In the genomic region with DNA sequence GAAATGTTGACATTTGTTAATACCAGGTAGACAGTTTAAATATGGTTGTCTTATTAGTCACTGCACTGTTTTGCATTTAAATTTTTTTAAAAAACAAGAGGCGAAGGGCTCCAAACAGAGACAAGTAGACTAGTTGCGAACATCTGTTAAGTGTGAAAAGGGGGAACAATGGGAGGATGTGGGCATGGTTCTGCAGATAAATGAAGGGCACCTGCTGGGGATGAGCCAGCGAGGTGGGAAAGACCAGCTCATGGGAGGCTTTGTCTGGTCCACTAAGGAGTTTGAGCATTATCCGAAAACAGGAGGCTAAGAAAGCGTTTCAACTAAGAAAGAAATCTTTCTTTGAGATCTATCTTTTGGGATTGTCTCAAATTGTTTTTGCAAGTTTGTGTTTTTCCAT, we compare ENCODE assay signal across 35 cellular contexts.
"Had no signal": no experiment of that assay in that cellular context is flagged by ENCODE, and none has a peak within 500 bp of the region (broad histone marks: within the 10 kb centered on the region; RNA-seq: fewer than 3 reads in every experiment).

No MANE protein-coding gene starts in this region.

- H3K9me3 ChIP-seq: adrenal gland, body of pancreas, colonic mucosa, esophagus muscularis mucosa, gastrocnemius medialis, heart right ventricle had no signal

- H3K4me3 Mint-ChIP-seq: activated CD4-positive, alpha-beta memory T cell treated with anti-CD3 and anti-CD28 coated beads for 36 hours; activated CD4-positive, alpha-beta T cell treated with anti-CD3 and anti-CD28 coated beads for 36 hours; activated CD4-positive, alpha-beta T cell treated with anti-CD3 and anti-CD28 coated beads, Interleukin-2, amount 10 ng/mL, durations not matched to agents 24 days and 14 days; activated CD8-positive, alpha-beta memory T cell treated with anti-CD3 and anti-CD28 coated beads, Interleukin-2, amount 10 ng/mL, durations not matched to agents 7 days and 5 days; activated CD8-positive, alpha-beta T cell treated with anti-CD3 and anti-CD28 coated beads, Interleukin-2, amount 10 ng/mL, durations not matched to agents 7 days and 5 days; activated naive CD4-positive, alpha-beta T cell treated with anti-CD3 and anti-CD28 coated beads for 36 hours; activated naive CD4-positive, alpha-beta T cell treated with anti-CD3 and anti-CD28 coated beads, Interleukin-2, amount 50 U/mL, for 24 hours; activated naive CD8-positive, alpha-beta T cell treated with anti-CD3 and anti-CD28 coated beads for 36 hours; activated naive CD8-positive, alpha-beta T cell treated with anti-CD3 and anti-CD28 coated beads, Interleukin-2, amount 50 U/mL, for 24 hours; activated T-helper 1 cell treated with anti-CD3 and anti-CD28 coated beads, Interleukin-12 subunit alpha, Interleukin-12 subunit beta, Interleukin-2, Interleukin-4 antibody, amounts not matched to agents 30 ng/mL and 10 ng/mL and 1 ng/mL, durations not matched to agents 14 hours and 24 hours and 36 hours; dendritic cell treated with granulocyte-macrophage colony-stimulating factor and Interleukin-4, amounts not matched to agents 40 ng/mL and 50 ng/mL, for 4 days; T-helper 17 cell; T-helper 2 cell treated with Interferon-gamma antibody and Interleukin-4, amounts not matched to agents 5 μg/mL and 100 μg/mL, for 36 hours had no signal

- H3K27ac ChIP-seq: adrenal gland, body of pancreas, colonic mucosa, dorsolateral prefrontal cortex, esophagus muscularis mucosa, foreskin keratinocyte, gastrocnemius medialis, heart right ventricle had no signal

- H3K4me1 ChIP-seq: body of pancreas, colonic mucosa, foreskin keratinocyte, gastrocnemius medialis had no signal

- H3K27me3 Mint-ChIP-seq: activated CD4-positive, alpha-beta memory T cell treated with anti-CD3 and anti-CD28 coated beads for 36 hours; activated naive CD4-positive, alpha-beta T cell treated with anti-CD3 and anti-CD28 coated beads, Interleukin-2, amount 50 U/mL, for 24 hours; activated naive CD8-positive, alpha-beta T cell treated with anti-CD3 and anti-CD28 coated beads for 36 hours; activated naive CD8-positive, alpha-beta T cell treated with anti-CD3 and anti-CD28 coated beads, Interleukin-2, amount 50 U/mL, for 24 hours; dendritic cell treated with granulocyte-macrophage colony-stimulating factor and Interleukin-4, amounts not matched to agents 40 ng/mL and 50 ng/mL, for 4 days; T-helper 17 cell had no signal

- H3K36me3 Mint-ChIP-seq: activated CD4-positive, alpha-beta memory T cell treated with anti-CD3 and anti-CD28 coated beads for 36 hours; activated CD8-positive, alpha-beta memory T cell treated with anti-CD3 and anti-CD28 coated beads, Interleukin-2, amount 10 ng/mL, durations not matched to agents 7 days and 5 days; activated naive CD4-positive, alpha-beta T cell treated with anti-CD3 and anti-CD28 coated beads, Interleukin-2, amount 50 U/mL, for 24 hours; activated naive CD8-positive, alpha-beta T cell treated with anti-CD3 and anti-CD28 coated beads for 36 hours had no signal

- ATAC-seq: activated CD4-positive, alpha-beta T cell treated with anti-CD3 and anti-CD28 coated beads for 36 hours; activated CD8-positive, alpha-beta memory T cell treated with anti-CD3 and anti-CD28 coated beads, Interleukin-2, amount 10 ng/mL, durations not matched to agents 7 days and 5 days; activated CD8-positive, alpha-beta T cell treated with anti-CD3 and anti-CD28 coated beads, Interleukin-2, amount 10 ng/mL, durations not matched to agents 7 days and 5 days; activated naive CD8-positive, alpha-beta T cell treated with anti-CD3 and anti-CD28 coated beads, Interleukin-2, amount 50 U/mL, for 24 hours; body of pancreas; foreskin keratinocyte; gastrocnemius medialis; heart right ventricle; T-helper 17 cell had no signal

- H3K27me3 ChIP-seq: adrenal gland, body of pancreas, colonic mucosa, dorsolateral prefrontal cortex, esophagus muscularis mucosa, foreskin keratinocyte, gastrocnemius medialis, heart right ventricle had no signal

- H3K36me3 ChIP-seq: adrenal gland, colonic mucosa, gastrocnemius medialis had no signal

- H3K9me3 Mint-ChIP-seq: activated CD4-positive, alpha-beta memory T cell treated with anti-CD3 and anti-CD28 coated beads for 36 hours; activated CD4-positive, alpha-beta T cell treated with anti-CD3 and anti-CD28 coated beads, Interleukin-2, amount 10 ng/mL, durations not matched to agents 24 days and 14 days; activated naive CD4-positive, alpha-beta T cell treated with anti-CD3 and anti-CD28 coated beads for 36 hours; activated naive CD4-positive, alpha-beta T cell treated with anti-CD3 and anti-CD28 coated beads, Interleukin-2, amount 50 U/mL, for 24 hours; activated naive CD8-positive, alpha-beta T cell treated with anti-CD3 and anti-CD28 coated beads for 36 hours; activated naive CD8-positive, alpha-beta T cell treated with anti-CD3 and anti-CD28 coated beads, Interleukin-2, amount 50 U/mL, for 24 hours; activated T-helper 1 cell treated with anti-CD3 and anti-CD28 coated beads, Interleukin-12 subunit alpha, Interleukin-12 subunit beta, Interleukin-2, Interleukin-4 antibody, amounts not matched to agents 30 ng/mL and 10 ng/mL and 1 ng/mL, durations not matched to agents 14 hours and 24 hours and 36 hours; activated T-helper 2 cell treated with anti-CD3 and anti-CD28 coated beads, Interferon-gamma antibody, Interleukin-2, Interleukin-4, amounts not matched to agents 10 μg/mL and 5 μg/mL and 100 μg/mL, durations not matched to agents 14 hours and 24 hours and 36 hours; T-helper 2 cell treated with Interferon-gamma antibody and Interleukin-4, amounts not matched to agents 5 μg/mL and 100 μg/mL, for 36 hours had no signal

- DNase-seq: activated CD4-positive, alpha-beta memory T cell treated with anti-CD3 and anti-CD28 coated beads for 36 hours; activated CD4-positive, alpha-beta T cell treated with anti-CD3 and anti-CD28 coated beads for 36 hours; activated CD4-positive, alpha-beta T cell treated with anti-CD3 and anti-CD28 coated beads, Interleukin-2, amount 10 ng/mL, durations not matched to agents 24 days and 14 days; activated CD4-positive, CD25-positive, alpha-beta regulatory T cell; activated CD4-positive, CD25-positive, alpha-beta regulatory T cell treated with anti-CD3 and anti-CD28 coated beads, Interleukin-2, amount 50 U/mL, for 72 hours; activated CD8-positive, alpha-beta memory T cell treated with anti-CD3 and anti-CD28 coated beads, Interleukin-2, amount 10 ng/mL, durations not matched to agents 7 days and 5 days; activated CD8-positive, alpha-beta memory T cell treated with anti-CD3 and anti-CD28 coated beads, Interleukin-2, amount 50 U/mL, for 4 hours; activated CD8-positive, alpha-beta T cell treated with anti-CD3 and anti-CD28 coated beads, Interleukin-2, amount 10 ng/mL, durations not matched to agents 7 days and 5 days; activated effector memory CD4-positive, alpha-beta T cell treated with anti-CD3 and anti-CD28 coated beads, Interleukin-2, amount 50 U/mL, for 16 hours; activated naive CD4-positive, alpha-beta T cell treated with anti-CD3 and anti-CD28 coated beads for 36 hours; activated naive CD8-positive, alpha-beta T cell treated with anti-CD3 and anti-CD28 coated beads for 36 hours; activated naive CD8-positive, alpha-beta T cell treated with anti-CD3 and anti-CD28 coated beads, Interleukin-2, amount 50 U/mL, for 24 hours; activated T-cell treated with anti-CD3 and anti-CD28 coated beads, Interleukin-2, amount 50 U/mL, for 1 hour; activated T-cell treated with anti-CD3 and anti-CD28 coated beads, Interleukin-2, amount 50 U/mL, for 48 hours; adrenal gland; amygdala; aorta; body of pancreas; caudate nucleus; colonic mucosa; dorsolateral prefrontal cortex; effector memory CD4-positive, alpha-beta T cell; erythroblast; foreskin keratinocyte; gastrocnemius medialis; glutamatergic neuron; heart right ventricle; T-helper 1 cell; T-helper 17 cell had no signal

- H3K27ac Mint-ChIP-seq: activated CD4-positive, alpha-beta memory T cell treated with anti-CD3 and anti-CD28 coated beads for 36 hours; activated CD4-positive, alpha-beta T cell treated with anti-CD3 and anti-CD28 coated beads for 36 hours; activated CD4-positive, alpha-beta T cell treated with anti-CD3 and anti-CD28 coated beads, Interleukin-2, amount 10 ng/mL, durations not matched to agents 24 days and 14 days; activated CD8-positive, alpha-beta memory T cell treated with anti-CD3 and anti-CD28 coated beads, Interleukin-2, amount 10 ng/mL, durations not matched to agents 7 days and 5 days; activated CD8-positive, alpha-beta T cell treated with anti-CD3 and anti-CD28 coated beads, Interleukin-2, amount 10 ng/mL, durations not matched to agents 7 days and 5 days; activated naive CD4-positive, alpha-beta T cell treated with anti-CD3 and anti-CD28 coated beads for 36 hours; activated naive CD4-positive, alpha-beta T cell treated with anti-CD3 and anti-CD28 coated beads, Interleukin-2, amount 50 U/mL, for 24 hours; activated naive CD8-positive, alpha-beta T cell treated with anti-CD3 and anti-CD28 coated beads for 36 hours; activated naive CD8-positive, alpha-beta T cell treated with anti-CD3 and anti-CD28 coated beads, Interleukin-2, amount 50 U/mL, for 24 hours; activated T-helper 1 cell treated with anti-CD3 and anti-CD28 coated beads, Interleukin-12 subunit alpha, Interleukin-12 subunit beta, Interleukin-2, Interleukin-4 antibody, amounts not matched to agents 30 ng/mL and 10 ng/mL and 1 ng/mL, durations not matched to agents 14 hours and 24 hours and 36 hours; activated T-helper 2 cell treated with anti-CD3 and anti-CD28 coated beads, Interferon-gamma antibody, Interleukin-2, Interleukin-4, amounts not matched to agents 10 μg/mL and 5 μg/mL and 100 μg/mL, durations not matched to agents 14 hours and 24 hours and 36 hours; dendritic cell treated with granulocyte-macrophage colony-stimulating factor and Interleukin-4, amounts not matched to agents 40 ng/mL and 50 ng/mL, for 4 days; T-helper 17 cell; T-helper 2 cell treated with Interferon-gamma antibody and Interleukin-4, amounts not matched to agents 5 μg/mL and 100 μg/mL, for 36 hours had no signal

- H3K4me3 ChIP-seq: adrenal gland, body of pancreas, colonic mucosa, dorsolateral prefrontal cortex, esophagus muscularis mucosa, gastrocnemius medialis, heart right ventricle had no signal

- H3K4me1 Mint-ChIP-seq: activated CD4-positive, alpha-beta T cell treated with anti-CD3 and anti-CD28 coated beads for 36 hours; activated CD4-positive, alpha-beta T cell treated with anti-CD3 and anti-CD28 coated beads, Interleukin-2, amount 10 ng/mL, durations not matched to agents 24 days and 14 days; activated CD8-positive, alpha-beta memory T cell treated with anti-CD3 and anti-CD28 coated beads, Interleukin-2, amount 10 ng/mL, durations not matched to agents 7 days and 5 days; activated naive CD4-positive, alpha-beta T cell treated with anti-CD3 and anti-CD28 coated beads, Interleukin-2, amount 50 U/mL, for 24 hours; activated naive CD8-positive, alpha-beta T cell treated with anti-CD3 and anti-CD28 coated beads for 36 hours; activated naive CD8-positive, alpha-beta T cell treated with anti-CD3 and anti-CD28 coated beads, Interleukin-2, amount 50 U/mL, for 24 hours; T-helper 17 cell had no signal
